Comparison of ENCODE assay signal across 22 cellular contexts in the genomic region with DNA sequence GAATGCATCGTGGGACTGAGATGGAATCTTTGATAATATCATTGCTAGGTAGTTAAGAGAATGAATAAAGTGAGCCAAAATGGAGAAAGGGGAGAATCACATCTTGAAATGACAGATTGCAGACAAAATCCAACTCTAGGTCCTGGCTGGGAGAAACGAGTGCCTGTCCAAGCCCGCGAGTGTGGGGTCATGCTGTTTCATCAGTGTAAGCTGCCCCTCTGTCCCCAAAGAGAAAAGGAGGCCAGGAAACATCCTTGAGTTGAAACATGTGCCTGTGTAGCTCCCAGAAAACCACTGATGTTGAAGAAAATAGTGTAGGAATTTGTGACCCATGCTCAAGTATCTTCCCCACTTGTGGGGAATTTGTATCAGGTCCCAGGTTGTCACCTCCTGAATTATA. TPM values are rescaled to one million over a fixed set of nuclear protein-coding genes. Genes with fewer than 3 reads are reported as not detected.
DNase-seq lines count a peak whose midpoint lies in the region; ATAC-seq and TF ChIP-seq lines count a peak whose summit lies in the region.
"Had no signal": no experiment of that assay in that cellular context is flagged by ENCODE, and none has a peak within 500 bp of the region (broad histone marks: within the 10 kb centered on the region; RNA-seq: fewer than 3 reads in every experiment).

No MANE protein-coding gene starts in this region.

- WGBS in psoas muscle, 3 donors, result 22 to 28% (median 24%) methylated on average over 4 of the region's 4 CpGs

- no peaks in the 10 kb centered on the region for H3K4me1 ChIP-seq in psoas muscle
- H3K4me1 ChIP-seq in upper lobe of right lung, result no peaks in the 10 kb centered on the region
- H3K4me1 ChIP-seq: Peyer's patch had no signal

- H3K27ac Mint-ChIP-seq in naive thymus-derived CD8-positive, alpha-beta T cell, result no peak overlapping the region
- H3K27ac Mint-ChIP-seq: CD14-positive monocyte, GM23338 had no signal

- POLR2A ChIA-PET in naive thymus-derived CD8-positive, alpha-beta T cell (lab: Charles Lee), result no interaction called here

- DNase-seq in Right ventricle myocardium inferior (ENCODE audit: missing footprints) (peak; percentile 78), cardiac septum (ENCODE audit: low spot score) (no peak), left ventricle myocardium superior (peak; percentile 61), psoas muscle (peak; percentile 57 to 61), upper lobe of right lung (no peak), NCI-H2227 treated with DMSO at 0.1 percent for 48 hours (lab: John Stamatoyannopoulos, UW) (no peak)
- DNase-seq in naive thymus-derived CD8-positive, alpha-beta T cell, result no peak
- DNase-seq: 8988T, DMS79 treated with DMSO at 0.1 percent for 48 hours, HCEC 1CT, NCI-H1436, NCI-H2029 treated with DMSO at 0.1 percent for 48 hours, NCI-H2171, NCI-H446 treated with DMSO at 0.1 percent for 48 hours, NCI-H69, Peyer's patch had no signal

- H3K36me3 ChIP-seq in psoas muscle (ENCODE audit: insufficient read depth in 1 of 2, low read depth in 1 of 2) (no peaks in the 10 kb centered on the region), upper lobe of right lung (no peaks in the 10 kb centered on the region)
- H3K36me3 ChIP-seq: Peyer's patch had no signal

- H3K4me1 Mint-ChIP-seq in naive thymus-derived CD8-positive, alpha-beta T cell, result no peaks in the 10 kb centered on the region
- H3K4me1 Mint-ChIP-seq: CD14-positive monocyte, GM23338 had no signal

- H3K4me3 Mint-ChIP-seq in naive thymus-derived CD8-positive, alpha-beta T cell, result no peak overlapping the region
- H3K4me3 Mint-ChIP-seq: CD14-positive monocyte, GM23338 had no signal

- ATAC-seq in Right ventricle myocardium inferior, result peak; percentile 93
- peak; percentile 93 for ATAC-seq in left ventricle myocardium superior
- no peak for ATAC-seq in psoas muscle
- peak; percentile 48 for ATAC-seq in upper lobe of right lung
- no peak for ATAC-seq in naive thymus-derived CD8-positive, alpha-beta T cell
- ATAC-seq in GM21515 (IDR thresholded peaks at IDR 0.05; ENCODE audit: unreplicated experiment), result no peak
- ATAC-seq: GM23338 had no signal

- no peak overlapping the region for H3K27ac ChIP-seq in psoas muscle
- H3K27ac ChIP-seq in upper lobe of right lung, result no peak overlapping the region
- H3K27ac ChIP-seq: HL-60, KMS-11, Peyer's patch had no signal

- peaks cover 0 to 13% (median 7%) of the 10 kb centered on the region in 9 donors for H3K9me3 Mint-ChIP-seq in naive thymus-derived CD8-positive, alpha-beta T cell

- peaks cover 0 to 7% (median 0%) of the 10 kb centered on the region in 3 donors for H3K36me3 Mint-ChIP-seq in naive thymus-derived CD8-positive, alpha-beta T cell
- H3K36me3 Mint-ChIP-seq: CD14-positive monocyte had no signal

- peaks cover 5% of the 10 kb centered on the region for H3K9me3 ChIP-seq in psoas muscle
- no peaks in the 10 kb centered on the region for H3K9me3 ChIP-seq in upper lobe of right lung
- H3K9me3 ChIP-seq: Peyer's patch had no signal

- H3K27me3 ChIP-seq in psoas muscle (ENCODE audit: insufficient read depth in 3 of 3, low read length in 2 of 3) (no peaks in the 10 kb centered on the region), upper lobe of right lung (no peaks in the 10 kb centered on the region)
- H3K27me3 ChIP-seq: Peyer's patch had no signal

- TF ChIP-seq CTCF in psoas muscle (IDR thresholded peaks at IDR 0.05) (no peak), upper lobe of right lung (IDR thresholded peaks at IDR 0.05) (no peak)

- intact Hi-C loops in Right ventricle myocardium inferior (cut with DNase I) (loop anchor here (5.0 kb wide), 1 partner anchor 47 kb away; a partner anchor contains a TSS), cardiac septum (cut with DNase I) (no loop called here), left ventricle myocardium superior (cut with micrococcal nuclease) (no loop called here), psoas muscle (cut with DNase I) (no loop called here), upper lobe of right lung (cut with DNase I) (no loop called here)

- peaks cover 3 to 43% (median 10%) of the 10 kb centered on the region in 5 donors for H3K27me3 Mint-ChIP-seq in naive thymus-derived CD8-positive, alpha-beta T cell

- H3K4me3 ChIP-seq in psoas muscle (no peak overlapping the region), upper lobe of right lung (no peak overlapping the region)
- H3K4me3 ChIP-seq: GM23338, Peyer's patch had no signal

RNA-seq across cellular contexts. Expression of a gene that starts 48.3 kb away (rescaled TPM):
- total RNA-seq in Right ventricle myocardium inferior, result 11.5 TPM
- 9.8 TPM for total RNA-seq in cardiac septum
- 9.2 TPM for total RNA-seq in left ventricle myocardium superior
- 10 to 100 TPM in 1 of 4 donors, 1 to 10 TPM in 3; 2.1 to 12.8 (median 3.5) TPM for total RNA-seq in psoas muscle
- under 1 TPM; 0.35 to 0.83 (median 0.77) TPM for polyA plus RNA-seq in psoas muscle
- total RNA-seq in upper lobe of right lung, result 26.2 TPM
- total RNA-seq in naive thymus-derived CD8-positive, alpha-beta T cell, result not detected
- not detected for polyA plus RNA-seq in naive thymus-derived CD8-positive, alpha-beta T cell
- total RNA-seq: HT1080 had no signal
- polyA plus RNA-seq: CD14-positive monocyte had no signal

Comparison
In these comparisons a context has a peak if more than half of its experiments do, and no peak if none do; other contexts are left out.
1. DNase-seq: peak in Right ventricle myocardium inferior (single experiment), left ventricle myocardium superior (single experiment) and psoas muscle (2 of 2); none in cardiac septum (single experiment), upper lobe of right lung (single experiment), naive thymus-derived CD8-positive, alpha-beta T cell (0 of 10) and NCI-H2227 treated with DMSO at 0.1 percent for 48 hours (single experiment).
2. ATAC-seq: peak in Right ventricle myocardium inferior (single experiment), left ventricle myocardium superior (single experiment) and upper lobe of right lung (single experiment); none in psoas muscle (0 of 4), naive thymus-derived CD8-positive, alpha-beta T cell (0 of 2) and GM21515 (single experiment).